25 cellular contexts compared by ENCODE assay signal in genomic region chr13:30398601-30399072, GRCh38. TPM values are rescaled to one million over a fixed set of nuclear protein-coding genes. Genes with fewer than 3 reads are reported as not detected.
DNase-seq lines count a peak whose midpoint lies in the region; TF ChIP-seq lines count a peak whose summit lies in the region.
"Had no signal": no experiment of that assay in that cellular context is flagged by ENCODE, and none has a peak within 500 bp of the region (broad histone marks: within the 10 kb centered on the region; RNA-seq: fewer than 3 reads in every experiment).

No MANE protein-coding gene starts in this region.

- no peaks in the 10 kb centered on the region for H3K36me3 Mint-ChIP-seq in neural progenitor cell
- H3K36me3 Mint-ChIP-seq in activated naive CD4-positive, alpha-beta T cell treated with anti-CD3 and anti-CD28 coated beads for 36 hours (ENCODE audit: low read depth): no peaks in the 10 kb centered on the region
- H3K36me3 Mint-ChIP-seq: activated CD4-positive, alpha-beta memory T cell treated with anti-CD3 and anti-CD28 coated beads for 36 hours; IgD-negative memory B cell had no signal

- peaks cover 3% of the 10 kb centered on the region for H3K9me3 Mint-ChIP-seq in neural progenitor cell
- no peaks in the 10 kb centered on the region for H3K9me3 Mint-ChIP-seq in activated naive CD4-positive, alpha-beta T cell treated with anti-CD3 and anti-CD28 coated beads for 36 hours
- H3K9me3 Mint-ChIP-seq: activated B cell treated with CpG ODN at 0.5 μM for 24 hours; activated CD4-positive, alpha-beta memory T cell treated with anti-CD3 and anti-CD28 coated beads for 36 hours; dendritic cell treated with granulocyte-macrophage colony-stimulating factor and Interleukin-4, amounts not matched to agents 40 ng/mL and 50 ng/mL, for 4 days; IgD-negative memory B cell had no signal

- H3K27ac ChIP-seq in ACC112 (ENCODE audit: low read depth, low read length) (no peak overlapping the region), OCI-LY1 (ENCODE audit: low read depth, low read length, poor library complexity, severe bottlenecking) (peak overlapping the region; percentile 23), neural progenitor cell (no peak overlapping the region)
- H3K27ac ChIP-seq: BLaER1, cardiac muscle cell, foreskin keratinocyte, upper lobe of right lung had no signal

- H3F3A ChIP-seq in OCI-LY1 (ENCODE audit: insufficient read depth, low read length): no peaks in the 10 kb centered on the region
- H3F3A ChIP-seq in neural progenitor cell (ENCODE audit: low read depth): no peaks in the 10 kb centered on the region

- H3K27me3 Mint-ChIP-seq in neural progenitor cell (ENCODE audit: insufficient read depth, low read depth): peaks cover 6% of the 10 kb centered on the region
- H3K27me3 Mint-ChIP-seq in activated naive CD4-positive, alpha-beta T cell treated with anti-CD3 and anti-CD28 coated beads for 36 hours (ENCODE audit: low read depth): no peaks in the 10 kb centered on the region
- H3K27me3 Mint-ChIP-seq: activated B cell treated with CpG ODN at 0.5 μM for 24 hours; activated CD4-positive, alpha-beta memory T cell treated with anti-CD3 and anti-CD28 coated beads for 36 hours; dendritic cell treated with granulocyte-macrophage colony-stimulating factor and Interleukin-4, amounts not matched to agents 40 ng/mL and 50 ng/mL, for 4 days; IgD-negative memory B cell had no signal

- H3K36me3 ChIP-seq in ACC112 (ENCODE audit: insufficient read depth, low read length): no peaks in the 10 kb centered on the region
- no peaks in the 10 kb centered on the region for H3K36me3 ChIP-seq in OCI-LY1 (ENCODE audit: insufficient read depth, low read length)
- H3K36me3 ChIP-seq in neural progenitor cell: no peaks in the 10 kb centered on the region
- H3K36me3 ChIP-seq: BLaER1, cardiac muscle cell, upper lobe of right lung had no signal

- no peak overlapping the region for H3K4me3 ChIP-seq in ACC112 (ENCODE audit: low read depth, low read length)
- H3K4me3 ChIP-seq in OCI-LY1 (ENCODE audit: low read depth, low read length, poor library complexity, severe bottlenecking): no peak overlapping the region
- H3K4me3 ChIP-seq in fibroblast of the aortic adventitia (ENCODE audit: low read depth, low read length): no peak overlapping the region
- H3K4me3 ChIP-seq in neural progenitor cell: no peak overlapping the region
- H3K4me3 ChIP-seq: A549, BLaER1, cardiac muscle cell, upper lobe of right lung had no signal

- no peak overlapping the region for H3K9ac ChIP-seq in OCI-LY1 (ENCODE audit: low read length)
- H3K9ac ChIP-seq in neural progenitor cell: no peak overlapping the region
- H3K9ac ChIP-seq: BLaER1 had no signal

- H3K4me2 ChIP-seq in OCI-LY1 (ENCODE audit: low read length): no peak overlapping the region
- no peak overlapping the region for H3K4me2 ChIP-seq in neural progenitor cell
- H3K4me2 ChIP-seq: A549, BLaER1 had no signal

- peak overlapping the region; percentile 10 for H2AFZ ChIP-seq in ACC112 (ENCODE audit: low read length, unreplicated experiment)
- no peak overlapping the region for H2AFZ ChIP-seq in OCI-LY1 (ENCODE audit: low read length)
- H2AFZ ChIP-seq in neural progenitor cell (replicated peaks): peak overlapping the region; percentile 66

- H3K4me3 Mint-ChIP-seq in neural progenitor cell: no peak overlapping the region
- H3K4me3 Mint-ChIP-seq in activated naive CD4-positive, alpha-beta T cell treated with anti-CD3 and anti-CD28 coated beads for 36 hours: no peak overlapping the region
- H3K4me3 Mint-ChIP-seq: activated B cell treated with CpG ODN at 0.5 μM for 24 hours; activated CD4-positive, alpha-beta memory T cell treated with anti-CD3 and anti-CD28 coated beads for 36 hours; dendritic cell treated with granulocyte-macrophage colony-stimulating factor and Interleukin-4, amounts not matched to agents 40 ng/mL and 50 ng/mL, for 4 days had no signal

- DNase-seq in fibroblast of the aortic adventitia (ENCODE audit: low read depth) (peak; percentile 62), neural progenitor cell (ENCODE audit: low spot score) (no peak), DMS 273 (lab: John Stamatoyannopoulos, UW; ENCODE audit: unreplicated experiment) (no peak), HCEC 1CT (no peak)
- no peak for DNase-seq in activated naive CD4-positive, alpha-beta T cell treated with anti-CD3 and anti-CD28 coated beads for 36 hours
- no peak for DNase-seq in activated CD4-positive, CD25-positive, alpha-beta regulatory T cell (lab: John Stamatoyannopoulos, UW)
- DNase-seq: activated B cell treated with CpG ODN at 0.5 μM for 24 hours; activated CD4-positive, alpha-beta memory T cell treated with anti-CD3 and anti-CD28 coated beads for 36 hours; activated effector memory CD4-positive, alpha-beta T cell treated with Interleukin-2 at 50 U/mL for 16 hours; Calu3; foreskin keratinocyte; hippocampal formation; mammary epithelial cell; NCI-H1436; NCI-H524; occipital lobe; upper lobe of right lung had no signal

- intact Hi-C loops in activated naive CD4-positive, alpha-beta T cell treated with anti-CD3 and anti-CD28 coated beads for 36 hours (cut with micrococcal nuclease): no loop called here

- no peaks in the 10 kb centered on the region for H4K20me1 ChIP-seq in OCI-LY1 (ENCODE audit: insufficient read depth, low read length)
- H4K20me1 ChIP-seq in neural progenitor cell (ENCODE audit: low read depth): no peaks in the 10 kb centered on the region
- H4K20me1 ChIP-seq: BLaER1 had no signal

- TF ChIP-seq CTCF in OCI-LY1 (IDR thresholded peaks at IDR 0.05; ENCODE audit: low read length) (no peak), fibroblast of the aortic adventitia (IDR thresholded peaks at IDR 0.05; ENCODE audit: insufficient read depth, low read length) (no peak), neural progenitor cell (IDR thresholded peaks at IDR 0.05) (no peak)

- no peak overlapping the region for H3K27ac Mint-ChIP-seq in neural progenitor cell
- no peak overlapping the region for H3K27ac Mint-ChIP-seq in activated naive CD4-positive, alpha-beta T cell treated with anti-CD3 and anti-CD28 coated beads for 36 hours
- H3K27ac Mint-ChIP-seq: activated CD4-positive, alpha-beta memory T cell treated with anti-CD3 and anti-CD28 coated beads for 36 hours; dendritic cell treated with granulocyte-macrophage colony-stimulating factor and Interleukin-4, amounts not matched to agents 40 ng/mL and 50 ng/mL, for 4 days; IgD-negative memory B cell had no signal

- H3K9me2 ChIP-seq in OCI-LY1 (ENCODE audit: low read depth, low read length): no peaks in the 10 kb centered on the region

- H3K79me2 ChIP-seq in ACC112 (ENCODE audit: control insufficient read depth, insufficient read depth, low read length, unreplicated experiment) (no peaks in the 10 kb centered on the region), OCI-LY1 (ENCODE audit: insufficient read depth, low read length) (no peaks in the 10 kb centered on the region), neural progenitor cell (ENCODE audit: low read depth) (no peaks in the 10 kb centered on the region)

- H3K9me3 ChIP-seq in OCI-LY1 (ENCODE audit: low read length): no peaks in the 10 kb centered on the region
- H3K9me3 ChIP-seq in neural progenitor cell (ENCODE audit: low read depth): no peaks in the 10 kb centered on the region
- H3K9me3 ChIP-seq: A549, BLaER1, upper lobe of right lung had no signal

- H3K4me1 Mint-ChIP-seq in neural progenitor cell: peaks cover 13% of the 10 kb centered on the region
- peaks cover 18% of the 10 kb centered on the region for H3K4me1 Mint-ChIP-seq in activated naive CD4-positive, alpha-beta T cell treated with anti-CD3 and anti-CD28 coated beads for 36 hours (ENCODE audit: low read depth)

- H3K4me1 ChIP-seq in ACC112 (ENCODE audit: control insufficient read depth, insufficient read depth, low read length, unreplicated experiment) (no peaks in the 10 kb centered on the region), OCI-LY1 (ENCODE audit: insufficient read depth, low read length, severe bottlenecking) (peaks cover 33% of the 10 kb centered on the region), neural progenitor cell (no peaks in the 10 kb centered on the region)

- CTCF ChIA-PET in activated naive CD4-positive, alpha-beta T cell treated with anti-CD3 and anti-CD28 coated beads for 36 hours (lab: Charles Lee): interaction anchor here (0.6 to 1.5 kb wide), 3 partner anchors 9 to 32 kb away, joined by 3 to 4 read pairs (median 3); no protein-coding TSS in a partner anchor

- H3K27me3 ChIP-seq in ACC112 (ENCODE audit: insufficient read depth, low read length) (no peaks in the 10 kb centered on the region), OCI-LY1 (ENCODE audit: insufficient read depth, low read length) (no peaks in the 10 kb centered on the region), neural progenitor cell (no peaks in the 10 kb centered on the region)
- H3K27me3 ChIP-seq: BLaER1, cardiac muscle cell, foreskin keratinocyte, upper lobe of right lung had no signal

RNA-seq across cellular contexts. Expression of gene UBE2L5, which starts 23.7 kb away (rescaled TPM):
- total RNA-seq in fibroblast of the aortic adventitia (ENCODE audit: low replicate concordance): under 0.01 TPM in 1 of 2 replicates, not detected in the other
- total RNA-seq in neural progenitor cell (ENCODE audit: low replicate concordance): not detected in 2 replicates
- not detected for total RNA-seq in activated naive CD4-positive, alpha-beta T cell treated with anti-CD3 and anti-CD28 coated beads for 36 hours
- total RNA-seq: activated CD4-positive, alpha-beta memory T cell treated with anti-CD3 and anti-CD28 coated beads for 36 hours; Calu3; foreskin keratinocyte; mammary epithelial cell; occipital lobe; RPMI7951; upper lobe of right lung had no signal
